1 cellular context compared by ENCODE assay signal in genomic region chrX:49877397-49878101, GRCh38.
TF ChIP-seq lines count a peak whose summit lies in the region.

No MANE protein-coding gene starts in this region.

TF ChIP-seq in IMR-90, 13 proteins besides CTCF, POLR2A, EP300 and RAD21:
- TF ChIP-seq CEBPB (IDR thresholded peaks at IDR 0.05; ENCODE audit: low read depth, low read length), result no peak
- TF ChIP-seq RFX5 (IDR thresholded peaks at IDR 0.05; ENCODE audit: low read depth, low read length), result no peak
- no peak for TF ChIP-seq RCOR1 (IDR thresholded peaks at IDR 0.05; ENCODE audit: insufficient replicate concordance, low read length)
